ENCODE assay signal across 19 cellular contexts in the genomic region with DNA sequence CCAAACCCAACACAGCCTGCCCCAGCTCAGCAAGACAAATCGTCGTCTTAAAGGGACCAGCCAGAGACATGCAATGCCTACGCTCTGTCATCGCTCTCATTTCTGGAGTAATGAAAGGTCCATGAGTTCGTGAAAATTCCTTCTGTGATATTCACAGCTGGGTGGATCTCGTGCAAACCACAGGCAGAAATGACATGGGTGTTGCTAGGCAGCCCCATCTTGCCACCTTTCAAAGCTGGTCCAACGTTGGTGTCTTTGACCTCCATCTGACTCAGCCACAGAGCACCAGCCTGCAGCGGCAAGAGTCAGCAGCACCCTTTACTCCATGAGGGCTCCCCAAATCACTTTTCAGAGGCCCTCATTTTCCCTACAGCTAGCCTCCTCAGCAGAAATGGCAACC.
A peak's percentile ranks its signal among the peaks of the same experiment; 100 is the strongest.
DNase-seq lines count a peak whose midpoint lies in the region; ATAC-seq and TF ChIP-seq lines count a peak whose summit lies in the region.
"Had no signal": no experiment of that assay in that cellular context is flagged by ENCODE, and none has a peak within 500 bp of the region (broad histone marks: within the 10 kb centered on the region; RNA-seq: fewer than 3 reads in every experiment).

No MANE protein-coding gene starts in this region.

- no peak overlapping the region for H3K4ac ChIP-seq in mesenchymal stem cell (ENCODE audit: low read depth in 1 of 2, low read length in 2 of 2)

- H3K4me3 ChIP-seq in GM23338, result no peak overlapping the region
- H3K4me3 ChIP-seq in mesenchymal stem cell (ENCODE audit: insufficient read depth in 1 of 2, low read depth in 1 of 2, low read length in 2 of 2), result no peak overlapping the region
- no peak overlapping the region for H3K4me3 ChIP-seq in BE2C (ENCODE audit: low read depth, low read length)
- H3K4me3 ChIP-seq: PC-9, SJSA1 had no signal

- H3K4me1 ChIP-seq in GM23338 (ENCODE audit: insufficient read depth), result peaks cover 47% of the 10 kb centered on the region
- H3K4me1 ChIP-seq in mesenchymal stem cell (ENCODE audit: control insufficient read depth, insufficient read depth, low read depth, low read length), result no peaks in the 10 kb centered on the region
- peaks cover 7% of the 10 kb centered on the region for H3K4me1 ChIP-seq in BE2C
- H3K4me1 ChIP-seq: SJSA1 had no signal

- H3K9ac ChIP-seq in mesenchymal stem cell (ENCODE audit: low read length), result no peak overlapping the region

- H2BK120ac ChIP-seq in mesenchymal stem cell (ENCODE audit: low read depth, low read length), result no peak overlapping the region

- TF ChIP-seq CTCF in GM23338 (conservative IDR thresholded peaks at IDR 0.05; ENCODE audit: low read depth in 2 of 2) (no peak), BE2C (IDR thresholded peaks at IDR 0.05; ENCODE audit: low read depth, low read length) (no peak)

- H3K14ac ChIP-seq in mesenchymal stem cell (ENCODE audit: low read length in 2 of 2), result no peak overlapping the region

- H3K4me3 Mint-ChIP-seq in GM23338, result no peak overlapping the region
- H3K4me3 Mint-ChIP-seq: T-cell had no signal

- ATAC-seq in GM23338 (no peak), esophagus mucosa (no peak)
- ATAC-seq: HepG2, T-cell had no signal

- H3K9me3 ChIP-seq in mesenchymal stem cell (ENCODE audit: control insufficient read depth, low read length) (no peaks in the 10 kb centered on the region), BE2C (no peaks in the 10 kb centered on the region)
- H3K9me3 ChIP-seq: SJSA1 had no signal

- H4K91ac ChIP-seq in mesenchymal stem cell (ENCODE audit: low read length), result no peak overlapping the region

- H3K4me2 ChIP-seq in GM23338, result peak overlapping the region; percentile 52; the same call in 1 of the 2 replicates
- H3K4me2 ChIP-seq in mesenchymal stem cell (ENCODE audit: low read length, poor library complexity, severe bottlenecking), result no peak overlapping the region
- H3K4me2 ChIP-seq: PC-9 had no signal

- 0 out of 2 replicates have a peak, but pooled peaks cover 3% of the 10 kb centered on the region for H3K9me2 ChIP-seq in GM23338 (ENCODE audit: insufficient read depth)

- H2BK5ac ChIP-seq in mesenchymal stem cell (ENCODE audit: low read depth, low read length, poor library complexity, severe bottlenecking), result no peak overlapping the region

- H2AFZ ChIP-seq in GM23338 (0 out of 2 replicates have a peak overlapping the region, but pooled peaks have one; percentile 47), mesenchymal stem cell (ENCODE audit: low read depth, low read length) (peak overlapping the region; percentile 24)
- H2AFZ ChIP-seq: PC-9 had no signal

- H3K27ac ChIP-seq in GM23338 (ENCODE audit: low read depth) (no peak overlapping the region), mesenchymal stem cell (ENCODE audit: low read length, poor library complexity, severe bottlenecking) (no peak overlapping the region)
- H3K27ac ChIP-seq: PC-9, SJSA1 had no signal

- no peak overlapping the region for H2AK5ac ChIP-seq in mesenchymal stem cell (ENCODE audit: low read length, severe bottlenecking)

- peaks cover 12% of the 10 kb centered on the region for H3K27me3 Mint-ChIP-seq in GM23338 (ENCODE audit: insufficient read depth, low read depth, poor library complexity)
- H3K27me3 Mint-ChIP-seq: T-cell had no signal

- 84% methylated on average over 8 of the region's 8 CpGs for WGBS in mesenchymal stem cell

- H3F3A ChIP-seq in GM23338 (replicated peaks; ENCODE audit: low read depth), result no peaks in the 10 kb centered on the region

- H2BK15ac ChIP-seq in mesenchymal stem cell (ENCODE audit: low read depth, poor library complexity, severe bottlenecking), result no peak overlapping the region

- peaks cover 62% of the 10 kb centered on the region for H3K4me1 Mint-ChIP-seq in GM23338
- H3K4me1 Mint-ChIP-seq: T-cell had no signal

- H3K36me3 Mint-ChIP-seq in GM23338 (ENCODE audit: low read depth), result no peaks in the 10 kb centered on the region; the same call in 2 of the 3 replicates
- H3K36me3 Mint-ChIP-seq: T-cell had no signal

- peaks cover 12% of the 10 kb centered on the region; the same call in 2 of the 3 replicates for H3K9me3 Mint-ChIP-seq in GM23338
- H3K9me3 Mint-ChIP-seq: T-cell had no signal

- no peak overlapping the region for H4K8ac ChIP-seq in mesenchymal stem cell (ENCODE audit: low read length)

- H3K79me1 ChIP-seq in mesenchymal stem cell (replicated peaks; ENCODE audit: low read length, poor library complexity, severe bottlenecking), result no peaks in the 10 kb centered on the region

- H3K27ac Mint-ChIP-seq in GM23338, result no peak overlapping the region
- H3K27ac Mint-ChIP-seq: T-cell had no signal

- no peaks in the 10 kb centered on the region for H4K20me1 ChIP-seq in GM23338 (replicated peaks; ENCODE audit: insufficient read depth)

- H3K18ac ChIP-seq in mesenchymal stem cell (ENCODE audit: low read depth in 1 of 2, low read length in 2 of 2), result no peak overlapping the region

- no peaks in the 10 kb centered on the region for H3K79me2 ChIP-seq in GM23338 (replicated peaks; ENCODE audit: insufficient read depth)

- H3K27me3 ChIP-seq in GM23338 (ENCODE audit: insufficient read depth), result no peaks in the 10 kb centered on the region
- H3K27me3 ChIP-seq in mesenchymal stem cell (ENCODE audit: control insufficient read depth in 1 of 2, insufficient read depth in 1 of 2, low read length in 2 of 2), result no peaks in the 10 kb centered on the region
- no peaks in the 10 kb centered on the region for H3K27me3 ChIP-seq in BE2C
- H3K27me3 ChIP-seq: SJSA1 had no signal

- H3K23ac ChIP-seq in mesenchymal stem cell (ENCODE audit: low read length in 2 of 2), result no peak overlapping the region

- no peaks in the 10 kb centered on the region; the same call in 1 of the 2 replicates for H3K36me3 ChIP-seq in GM23338 (ENCODE audit: insufficient read depth)
- peaks cover 0 to 35% of the 10 kb centered on the region in 2 experiments for H3K36me3 ChIP-seq in mesenchymal stem cell (ENCODE audit: control insufficient read depth in 1 of 2, insufficient read depth in 2 of 2, low read depth in 1 of 2, low read length in 2 of 2)
- H3K36me3 ChIP-seq in BE2C, result no peaks in the 10 kb centered on the region
- H3K36me3 ChIP-seq: SJSA1 had no signal

- no peak overlapping the region for H2BK12ac ChIP-seq in mesenchymal stem cell (ENCODE audit: low read length in 2 of 2)

- DNase-seq in GM23338 (ENCODE audit: low spot score), result no peak
- peak; percentile 28 for DNase-seq in astrocyte of the hippocampus (ENCODE audit: low read depth, low spot score)
- DNase-seq in mesenchymal stem cell, result no peak
- no peak for DNase-seq in NCI-H2029 (lab: John Stamatoyannopoulos, UW)
- no peak for DNase-seq in occipital lobe (lab: John Stamatoyannopoulos, UW)
- DNase-seq in BE2C, result no peak
- DNase-seq: Karpas-422; NCI-H1105; NCI-H1436 treated with DMSO at 0.1 percent for 48 hours; NCI-H1930; NCI-H446 treated with DMSO at 0.1 percent for 48 hours; NCI-H82; NK-92 treated with Interleukin-12 subunit alpha and Interleukin-12 subunit beta, amount 100 ng/mL, for 24 hours; PC-9; Right ventricle myocardium superior; T-cell had no signal

TF ChIP-seq in GM23338, 12 proteins besides CTCF, POLR2A, EP300 and RAD21 (continues in another document):
- no peak for TF ChIP-seq STAT1 (IDR thresholded peaks at IDR 0.05; ENCODE audit: unreplicated experiment)
- no peak for TF ChIP-seq ZNF114 (CRISPR knock-in tag; IDR thresholded peaks at IDR 0.05)
- no peak for TF ChIP-seq JUNB (IDR thresholded peaks at IDR 0.05; ENCODE audit: unreplicated experiment)
- TF ChIP-seq CREB1 (CRISPR knock-in tag; IDR thresholded peaks at IDR 0.05; ENCODE audit: low read depth), result no peak
- no peak for TF ChIP-seq REST (IDR thresholded peaks at IDR 0.05; ENCODE audit: unreplicated experiment)
